Comparison of ENCODE assay signal across 8 cellular contexts in the genomic region with DNA sequence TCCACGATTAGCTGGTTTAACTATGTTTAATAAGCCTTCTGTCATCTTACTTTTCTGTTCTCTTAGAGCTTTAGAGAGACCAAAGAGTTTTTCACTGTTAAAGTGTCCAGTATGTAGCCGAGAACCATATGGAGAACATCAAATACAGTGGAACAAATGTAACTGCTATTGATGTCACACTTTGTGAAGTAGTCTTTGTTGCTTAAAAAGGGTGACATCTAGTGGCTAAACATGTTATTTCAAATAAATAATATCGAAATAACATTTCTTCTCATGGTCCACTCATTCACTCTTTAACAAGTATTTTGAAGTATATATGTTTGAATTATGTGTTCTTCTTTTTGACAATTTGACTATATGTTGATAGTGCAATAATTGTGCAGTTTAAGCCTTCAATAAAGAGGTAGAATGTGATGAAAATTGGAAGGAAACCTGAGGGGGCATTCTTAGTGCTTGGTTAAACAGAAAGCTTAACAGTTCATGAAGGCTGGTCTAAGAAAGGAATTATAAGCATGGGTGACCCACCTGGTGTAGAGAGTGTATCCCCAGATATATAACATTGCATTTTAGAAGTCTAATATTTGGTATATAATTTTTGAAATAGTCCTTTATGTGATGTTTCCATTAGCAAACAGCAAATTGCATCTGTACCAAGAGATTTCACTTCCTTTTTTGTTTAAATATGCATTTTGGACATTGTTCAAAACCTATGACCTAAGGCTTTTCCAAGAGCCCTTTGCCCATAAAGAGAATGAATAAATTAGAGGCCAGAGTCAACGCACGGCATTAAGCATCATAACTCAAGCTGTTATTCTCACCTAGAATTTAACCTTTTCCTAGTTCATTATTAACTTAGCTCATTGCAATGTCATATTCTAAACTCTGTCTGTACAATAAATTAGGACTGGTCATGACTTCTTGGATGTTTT.
DNase-seq lines count a peak whose midpoint lies in the region; ATAC-seq and TF ChIP-seq lines count a peak whose summit lies in the region.

No MANE protein-coding gene starts in this region.

- TF ChIP-seq CTCF in CD14-positive monocyte (IDR thresholded peaks at IDR 0.05), result peak; percentile 82
- TF ChIP-seq CTCF in coronary artery (IDR thresholded peaks at IDR 0.05), result peak; percentile 40
- TF ChIP-seq CTCF in nephron (IDR thresholded peaks at IDR 0.05; ENCODE audit: unreplicated experiment in 3 of 3), result peak; percentile 52 to 77 (median 65)

- ATAC-seq in GM18861 (IDR thresholded peaks at IDR 0.05; ENCODE audit: unreplicated experiment) (peak; percentile 72), HG03060 (IDR thresholded peaks at IDR 0.05; ENCODE audit: low read depth, unreplicated experiment) (peak; percentile 68), aorta (ENCODE audit: low FRiP score) (no peak)

- DNase-seq in CD14-positive monocyte (ENCODE audit: low spot score) (no peak), NCI-H460 (ENCODE audit: extremely low read depth, low read depth) (peak; percentile 50), coronary artery (ENCODE audit: low spot score) (no peak), hepatic stellate cell (ENCODE audit: low spot score) (no peak), aorta (no peak)

- H3K27me3 ChIP-seq in aorta (ENCODE audit: control insufficient read depth in 1 of 2, insufficient read depth in 2 of 2, low read length in 1 of 2), result peaks cover 0 to 2% of the 10 kb centered on the region in 2 donors

- intact Hi-C loops in CD14-positive monocyte (cut with micrococcal nuclease), result no loop called here
- intact Hi-C loops in aorta (cut with DNase I), result loop anchor here in 1 of 2 donors (2.0 kb wide), 1 partner anchor 307 kb away; no protein-coding TSS in a partner anchor

- H3K27me3 Mint-ChIP-seq in CD14-positive monocyte (ENCODE audit: low read depth in 3 of 3) (no peaks in the 10 kb centered on the region), nephron (ENCODE audit: low read depth) (no peaks in the 10 kb centered on the region)

- H3K36me3 Mint-ChIP-seq in CD14-positive monocyte, result peaks cover 54 to 62% of the 10 kb centered on the region in 2 donors
- no peaks in the 10 kb centered on the region for H3K36me3 Mint-ChIP-seq in nephron (ENCODE audit: low read depth)

- no peaks in the 10 kb centered on the region for H3K36me3 ChIP-seq in aorta (ENCODE audit: control insufficient read depth in 1 of 2, insufficient read depth in 2 of 2, low read length in 1 of 2)

- no peaks in the 10 kb centered on the region for H3K9me3 Mint-ChIP-seq in CD14-positive monocyte
- no peaks in the 10 kb centered on the region for H3K9me3 Mint-ChIP-seq in nephron

- H3K4me3 ChIP-seq in coronary artery, result peak overlapping the region; percentile 14
- H3K4me3 ChIP-seq in aorta (ENCODE audit: low read length in 2 of 2), result no peak overlapping the region

- 45% methylated on average over 5 of the region's 5 CpGs for WGBS in aorta, 2 donors

- H3K9me3 ChIP-seq in aorta (ENCODE audit: control insufficient read depth, low read length), result no peaks in the 10 kb centered on the region

- H3K27ac ChIP-seq in coronary artery, result no peak overlapping the region
- no peak overlapping the region for H3K27ac ChIP-seq in aorta (ENCODE audit: low read depth in 1 of 2, low read length in 2 of 2)

- H3K4me1 ChIP-seq in aorta (ENCODE audit: control insufficient read depth in 1 of 2, insufficient read depth in 2 of 2, low read length in 2 of 2), result no peaks in the 10 kb centered on the region

- peak overlapping the region in 3 of 7 donors; percentile 38 to 51 (median 46) for H3K27ac Mint-ChIP-seq in CD14-positive monocyte
- peak overlapping the region; percentile 3 to 84 (median 57) for H3K27ac Mint-ChIP-seq in nephron

- H3K4me3 Mint-ChIP-seq in CD14-positive monocyte (no peak overlapping the region), nephron (no peak overlapping the region)

- peaks cover 10% of the 10 kb centered on the region for H3K4me1 Mint-ChIP-seq in CD14-positive monocyte
- H3K4me1 Mint-ChIP-seq in nephron, result peaks cover 25% of the 10 kb centered on the region
